4 cellular contexts compared by ENCODE assay signal in genomic region chr17:14191469-14191868, GRCh38. TPM values are rescaled to one million over a fixed set of nuclear protein-coding genes. Genes with fewer than 3 reads are reported as not detected.
"Had no signal": no experiment of that assay in that cellular context is flagged by ENCODE, and none has a peak within 500 bp of the region (broad histone marks: within the 10 kb centered on the region; RNA-seq: fewer than 3 reads in every experiment).

No MANE protein-coding gene starts in this region.

RNA-seq across cellular contexts. Expression of gene CDRT15, which starts 45.2 kb away (rescaled TPM):
- total RNA-seq: HT-29, NCI-H460, Right ventricle myocardium superior, SJSA1 had no signal
